Comparison of ENCODE assay signal across 29 cellular contexts in the genomic region with DNA sequence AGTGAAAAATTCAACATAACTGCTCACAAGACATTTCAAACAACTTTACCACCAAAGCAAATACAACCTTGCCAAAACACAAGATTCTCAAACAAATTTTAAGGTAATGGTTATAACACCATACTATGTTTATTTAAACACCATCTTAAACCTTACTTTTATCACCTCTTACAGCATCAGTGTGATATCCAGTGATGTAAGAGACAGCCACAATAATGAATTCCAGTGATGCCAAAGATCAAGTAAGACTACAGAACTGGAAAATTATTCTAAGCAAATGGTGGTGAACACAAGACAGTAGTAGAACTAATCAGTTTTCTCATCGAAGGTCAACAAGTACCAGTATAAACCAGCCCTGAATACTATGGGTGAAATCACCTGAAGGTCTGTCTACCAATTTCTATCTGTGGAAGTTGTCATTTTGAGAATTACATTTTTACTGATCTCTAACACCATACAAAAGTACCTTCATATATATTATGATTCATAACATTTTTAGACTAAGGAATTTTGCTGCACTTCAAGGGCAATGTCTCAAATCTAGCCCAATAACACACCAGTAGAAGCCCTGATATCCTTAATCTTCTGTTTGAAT.
A peak's percentile ranks its signal among the peaks of the same experiment; 100 is the strongest.
DNase-seq lines count a peak whose midpoint lies in the region; ATAC-seq, FAIRE-seq and TF ChIP-seq lines count a peak whose summit lies in the region.
"Had no signal": no experiment of that assay in that cellular context is flagged by ENCODE, and none has a peak within 500 bp of the region (broad histone marks: within the 10 kb centered on the region; RNA-seq: fewer than 3 reads in every experiment).

No MANE protein-coding gene starts in this region.

- CTCF ChIA-PET in A549 (lab: Yijun Ruan, JAX): interaction anchor here (0.8 kb wide), 1 partner anchor 23 kb away, joined by 3 read pairs; no protein-coding TSS in a partner anchor
- CTCF ChIA-PET in CD8-positive, alpha-beta T cell (lab: Charles Lee): no interaction called here

- H3K9ac ChIP-seq in GM23248: no peak overlapping the region
- H3K9ac ChIP-seq: KMS-11 had no signal

- H4K20me1 ChIP-seq in GM23248 (ENCODE audit: insufficient read depth): peaks cover 35% of the 10 kb centered on the region

- H3K79me2 ChIP-seq in GM23248 (ENCODE audit: insufficient read depth): peaks cover 100% of the 10 kb centered on the region

- 0 out of 2 replicates have a peak, but pooled peaks cover 7% of the 10 kb centered on the region for H3K36me3 ChIP-seq in GM23248 (ENCODE audit: low read depth)
- no peaks in the 10 kb centered on the region for H3K36me3 ChIP-seq in CD8-positive, alpha-beta T cell (ENCODE audit: insufficient read depth, low read length)
- H3K36me3 ChIP-seq: breast epithelium, gastrocnemius medialis had no signal

- intact Hi-C loops in posterior cingulate gyrus (cut with DNase I): no loop called here
- intact Hi-C loops in CD8-positive, alpha-beta T cell (cut with DNase I, micrococcal nuclease): loop anchor here in 1 of 2 experiments (1.0 to 2.0 kb wide), 2 partner anchors 9 to 15 kb away; no protein-coding TSS in a partner anchor

- H3K4me2 ChIP-seq in A549 (peak overlapping the region; percentile 20), GM23248 (ENCODE audit: unreplicated experiment) (no peak overlapping the region)

- no peak overlapping the region for H3K4me3 Mint-ChIP-seq in CD8-positive, alpha-beta T cell
- H3K4me3 Mint-ChIP-seq: activated naive CD4-positive, alpha-beta T cell treated with anti-CD3 and anti-CD28 coated beads, Interleukin-2, amount 10 ng/mL, durations not matched to agents 7 days and 5 days; neural crest cell; stimulated activated naive CD8-positive, alpha-beta T cell treated with anti-CD3 and anti-CD28 coated beads, Interleukin-15, Interleukin-2, amounts not matched to agents 100 ng/mL and 50 ng/mL, for 24 hours; T-helper 1 cell treated with Interleukin-12 subunit alpha and Interleukin-12 subunit beta and Interleukin-4 antibody, amounts not matched to agents 30 μg/mL and 1 μg/mL, for 36 hours; type B pancreatic cell had no signal

- no peaks in the 10 kb centered on the region for H3K9me2 ChIP-seq in GM23248 (ENCODE audit: insufficient read depth)

- no peak for DNase-seq in A549 (ENCODE audit: low read depth in 1 of 2, low spot score in 1 of 2)
- no peak for DNase-seq in GM23248
- peak; percentile 53 for DNase-seq in astrocyte of the hippocampus (ENCODE audit: low read depth, low spot score)
- peak; percentile 54 for DNase-seq in kidney glomerular epithelial cell (lab: John Stamatoyannopoulos, UW)
- DNase-seq in T-helper 2 cell: no peak
- DNase-seq in posterior cingulate gyrus: no peak
- no peak for DNase-seq in NCI-H128 (lab: John Stamatoyannopoulos, UW; ENCODE audit: unreplicated experiment)
- DNase-seq in CD8-positive, alpha-beta T cell: no peak
- DNase-seq: activated naive CD4-positive, alpha-beta T cell treated with anti-CD3 and anti-CD28 coated beads, Interleukin-2, amount 10 ng/mL, durations not matched to agents 7 days and 5 days; activated T-cell treated with anti-CD3 and anti-CD28 coated beads for 4 hours; DMS79 treated with DMSO at 0.1 percent for 48 hours; gastrocnemius medialis; H7; left colon; NCI-H187 treated with DMSO at 0.1 percent for 48 hours; NCI-H2227 treated with DMSO at 0.1 percent for 48 hours; NCI-H774; psoas muscle; small intestine; stimulated activated CD4-positive, alpha-beta T cell treated with anti-CD3 and anti-CD28 coated beads, Interleukin-2, amount 100 ng/mL, for 48 hours had no signal

- peaks cover 74% of the 10 kb centered on the region for H3K4me1 Mint-ChIP-seq in CD8-positive, alpha-beta T cell (ENCODE audit: low read depth)
- H3K4me1 Mint-ChIP-seq: neural crest cell had no signal

- H3K27me3 Mint-ChIP-seq in CD8-positive, alpha-beta T cell (ENCODE audit: low read depth): no peaks in the 10 kb centered on the region
- H3K27me3 Mint-ChIP-seq: activated naive CD4-positive, alpha-beta T cell treated with anti-CD3 and anti-CD28 coated beads, Interleukin-2, amount 10 ng/mL, durations not matched to agents 7 days and 5 days; stimulated activated naive CD8-positive, alpha-beta T cell treated with anti-CD3 and anti-CD28 coated beads, Interleukin-15, Interleukin-2, amounts not matched to agents 100 ng/mL and 50 ng/mL, for 24 hours; type B pancreatic cell had no signal

- 89% methylated on average over 1 of the region's 1 CpG for WGBS in A549 (ENCODE audit: missing lambda C conversion rate)
- WGBS in GM23248 (ENCODE audit: low coverage in 1 of 2, low lambda C conversion rate in 2 of 2, missing lambda C conversion rate in 2 of 2), 2 experiments: 100% methylated on average over 1 of the region's 1 CpG

- H3K9me3 ChIP-seq in A549 (no peaks in the 10 kb centered on the region), GM23248 (ENCODE audit: low read depth) (no peaks in the 10 kb centered on the region)
- H3K9me3 ChIP-seq in CD8-positive, alpha-beta T cell (ENCODE audit: low read length): no peaks in the 10 kb centered on the region
- H3K9me3 ChIP-seq: breast epithelium, gastrocnemius medialis, psoas muscle, SJSA1 had no signal

- H3K4me3 ChIP-seq in A549 (no peak overlapping the region), GM23248 (no peak overlapping the region)
- H3K4me3 ChIP-seq in CD8-positive, alpha-beta T cell (ENCODE audit: low read depth, low read length): no peak overlapping the region
- H3K4me3 ChIP-seq: breast epithelium, gastrocnemius medialis, psoas muscle, SJSA1 had no signal

- TF ChIP-seq POLR2A in A549 (IDR thresholded peaks at IDR 0.05; ENCODE audit: low read length): no peak

- no peaks in the 10 kb centered on the region for H3K9me3 Mint-ChIP-seq in CD8-positive, alpha-beta T cell
- H3K9me3 Mint-ChIP-seq: activated naive CD4-positive, alpha-beta T cell treated with anti-CD3 and anti-CD28 coated beads, Interleukin-2, amount 10 ng/mL, durations not matched to agents 7 days and 5 days; neural crest cell; stimulated activated naive CD8-positive, alpha-beta T cell treated with anti-CD3 and anti-CD28 coated beads, Interleukin-15, Interleukin-2, amounts not matched to agents 100 ng/mL and 50 ng/mL, for 24 hours; T-helper 1 cell treated with Interleukin-12 subunit alpha and Interleukin-12 subunit beta and Interleukin-4 antibody, amounts not matched to agents 30 μg/mL and 1 μg/mL, for 36 hours; type B pancreatic cell had no signal

- ATAC-seq in A549: no peak
- no peak for ATAC-seq in CD8-positive, alpha-beta T cell
- ATAC-seq: gastrocnemius medialis, left colon, psoas muscle had no signal

- in situ Hi-C loops in GM23248 (cut with MboI): no loop called here

- H3K36me3 Mint-ChIP-seq in CD8-positive, alpha-beta T cell: peaks cover 32% of the 10 kb centered on the region

- no peak for FAIRE-seq in A549 (lab: Jason Lieb, UNC)
- FAIRE-seq: small intestine had no signal

- H3K4me1 ChIP-seq in A549 (peaks cover 92% of the 10 kb centered on the region), GM23248 (ENCODE audit: insufficient read depth) (peaks cover 67% of the 10 kb centered on the region)
- H3K4me1 ChIP-seq in CD8-positive, alpha-beta T cell (ENCODE audit: insufficient read depth, low read length): peaks cover 31% of the 10 kb centered on the region

- peaks cover 91% of the 10 kb centered on the region for H3F3A ChIP-seq in GM23248 (ENCODE audit: insufficient read depth)

- POLR2A ChIA-PET in A549 (lab: Yijun Ruan, JAX): no interaction called here
- POLR2A ChIA-PET in CD8-positive, alpha-beta T cell (lab: Charles Lee): no interaction called here

- no peaks in the 10 kb centered on the region for H3K27me3 ChIP-seq in GM23248 (replicated peaks; ENCODE audit: insufficient read depth)
- H3K27me3 ChIP-seq in CD8-positive, alpha-beta T cell (ENCODE audit: insufficient read depth, low read length): no peaks in the 10 kb centered on the region
- H3K27me3 ChIP-seq: breast epithelium, gastrocnemius medialis, SJSA1 had no signal

- TF ChIP-seq EP300 in A549 (IDR thresholded peaks at IDR 0.05): no peak

- H2AFZ ChIP-seq in GM23248: no peak overlapping the region

- no peak overlapping the region for H3K27ac ChIP-seq in A549
- H3K27ac ChIP-seq in GM23248: peak overlapping the region; percentile 14; the same call in 1 of the 2 replicates
- no peak overlapping the region for H3K27ac ChIP-seq in CD8-positive, alpha-beta T cell (ENCODE audit: low read depth, low read length)
- H3K27ac ChIP-seq: epithelial cell of prostate, gastrocnemius medialis, KMS-11, psoas muscle, SJSA1, VCaP had no signal

- TF ChIP-seq CTCF in A549 (IDR thresholded peaks at IDR 0.05): no peak
- no peak for TF ChIP-seq CTCF in CD8-positive, alpha-beta T cell (IDR thresholded peaks at IDR 0.05)

- TF ChIP-seq RAD21 in A549 (conservative IDR thresholded peaks at IDR 0.05 in 1 of 2, IDR thresholded peaks at IDR 0.05 in 1 of 2): no peak

- no peak overlapping the region for H3K27ac Mint-ChIP-seq in CD8-positive, alpha-beta T cell
- H3K27ac Mint-ChIP-seq: activated naive CD4-positive, alpha-beta T cell treated with anti-CD3 and anti-CD28 coated beads, Interleukin-2, amount 10 ng/mL, durations not matched to agents 7 days and 5 days; stimulated activated naive CD8-positive, alpha-beta T cell treated with anti-CD3 and anti-CD28 coated beads, Interleukin-15, Interleukin-2, amounts not matched to agents 100 ng/mL and 50 ng/mL, for 24 hours; T-helper 1 cell treated with Interleukin-12 subunit alpha and Interleukin-12 subunit beta and Interleukin-4 antibody, amounts not matched to agents 30 μg/mL and 1 μg/mL, for 36 hours; type B pancreatic cell had no signal

TF ChIP-seq in A549, 52 proteins besides CTCF, POLR2A, EP300 and RAD21 (continues in another document):
- no peak for TF ChIP-seq ZNF302 (CRISPR knock-in tag; IDR thresholded peaks at IDR 0.05)
- TF ChIP-seq PBX3 (IDR thresholded peaks at IDR 0.05): no peak
- TF ChIP-seq JUN (IDR thresholded peaks at IDR 0.05): no peak
- no peak for TF ChIP-seq MAFK (IDR thresholded peaks at IDR 0.05; ENCODE audit: partially characterized antibody)
- TF ChIP-seq MAX (IDR thresholded peaks at IDR 0.05): no peak
- TF ChIP-seq HOXB5 (CRISPR knock-in tag; IDR thresholded peaks at IDR 0.05): no peak
- TF ChIP-seq ZFP36 (IDR thresholded peaks at IDR 0.05; ENCODE audit: borderline replicate concordance, partially characterized antibody): no peak
- TF ChIP-seq HEYL (CRISPR knock-in tag; IDR thresholded peaks at IDR 0.05): no peak
- TF ChIP-seq GATA3 (IDR thresholded peaks at IDR 0.05; ENCODE audit: borderline replicate concordance): no peak

Comparison
In these comparisons a context has a peak if more than half of its experiments do, and no peak if none do; other contexts are left out.
1. DNase-seq: peak in astrocyte of the hippocampus (single experiment) and kidney glomerular epithelial cell (single experiment); none in A549 (0 of 2), GM23248 (single experiment), T-helper 2 cell (0 of 5), posterior cingulate gyrus (0 of 10), NCI-H128 (single experiment) and CD8-positive, alpha-beta T cell (0 of 7).